7 cellular contexts compared by ENCODE assay signal in genomic region chr1:185017966-185018365, GRCh38.
"Had no signal": no experiment of that assay in that cellular context is flagged by ENCODE, and none has a peak within 500 bp of the region (broad histone marks: within the 10 kb centered on the region; RNA-seq: fewer than 3 reads in every experiment).

No MANE protein-coding gene starts in this region.

- FAIRE-seq: pancreas, urothelium cell line had no signal

- H3K27me3 ChIP-seq: pancreas, stomach had no signal

- H3K4me1 ChIP-seq: pancreas, stomach had no signal

- H3K36me3 ChIP-seq: pancreas, stomach had no signal

- H3K9me3 ChIP-seq: pancreas, stomach had no signal

- DNase-seq: activated CD4-positive, CD25-positive, alpha-beta regulatory T cell; activated T-cell treated with anti-CD3 and anti-CD28 coated beads, Interleukin-2, amount 50 U/mL, for 1 hour; effector memory CD8-positive, alpha-beta T cell; hippocampal formation; pancreas; stomach had no signal

- ATAC-seq: effector memory CD8-positive, alpha-beta T cell had no signal

- H3K4me3 ChIP-seq: pancreas, stomach had no signal

- H3K27ac ChIP-seq: pancreas, stomach had no signal
